In genomic region chr15:42811435-42811834, GRCh38 we compare ENCODE assay signal across 25 cellular contexts.
"Had no signal": no experiment of that assay in that cellular context is flagged by ENCODE, and none has a peak within 500 bp of the region (broad histone marks: within the 10 kb centered on the region; RNA-seq: fewer than 3 reads in every experiment).

No MANE protein-coding gene starts in this region.

- DNase-seq: colonic mucosa; cortex of kidney; effector CD8-positive, alpha-beta T cell; effector memory CD8-positive, alpha-beta T cell; endodermal cell; erythroblast; esophagus squamous epithelium; foreskin fibroblast; foreskin melanocyte; gastrocnemius medialis; glutamatergic neuron; head of caudate nucleus; heart right ventricle; hippocampal formation; left cardiac atrium; left ventricle myocardium inferior; lower lobe of right lung; mesenchymal stem cell; mucosa of descending colon had no signal

- H3K36me3 ChIP-seq: colonic mucosa had no signal

- H3K9me3 ChIP-seq: colonic mucosa, esophagus squamous epithelium, gastrocnemius medialis, heart right ventricle, left ventricle myocardium inferior, lower lobe of right lung, mucosa of descending colon had no signal

- H3K27me3 ChIP-seq: colonic mucosa, esophagus squamous epithelium, gastrocnemius medialis, heart right ventricle had no signal

- H3K4me3 ChIP-seq: colonic mucosa, esophagus squamous epithelium, gastrocnemius medialis, heart right ventricle, left ventricle myocardium inferior, lower lobe of right lung, mucosa of descending colon had no signal

- H3K4me1 ChIP-seq: colonic mucosa, esophagus squamous epithelium, gastrocnemius medialis, heart right ventricle, left ventricle myocardium inferior, lower lobe of right lung had no signal

- FAIRE-seq: endometrium, islet of Langerhans, keratinocyte had no signal

- ATAC-seq: effector memory CD8-positive, alpha-beta T cell; esophagus mucosa; gastrocnemius medialis; heart right ventricle; left cardiac atrium; left lobe of liver; lower lobe of right lung; mucosa of descending colon had no signal

- H3K27ac ChIP-seq: colonic mucosa, epithelial cell of prostate, esophagus squamous epithelium, gastrocnemius medialis, heart right ventricle, left ventricle myocardium inferior, lower lobe of right lung had no signal
